8 cellular contexts compared by ENCODE assay signal in the genomic region with DNA sequence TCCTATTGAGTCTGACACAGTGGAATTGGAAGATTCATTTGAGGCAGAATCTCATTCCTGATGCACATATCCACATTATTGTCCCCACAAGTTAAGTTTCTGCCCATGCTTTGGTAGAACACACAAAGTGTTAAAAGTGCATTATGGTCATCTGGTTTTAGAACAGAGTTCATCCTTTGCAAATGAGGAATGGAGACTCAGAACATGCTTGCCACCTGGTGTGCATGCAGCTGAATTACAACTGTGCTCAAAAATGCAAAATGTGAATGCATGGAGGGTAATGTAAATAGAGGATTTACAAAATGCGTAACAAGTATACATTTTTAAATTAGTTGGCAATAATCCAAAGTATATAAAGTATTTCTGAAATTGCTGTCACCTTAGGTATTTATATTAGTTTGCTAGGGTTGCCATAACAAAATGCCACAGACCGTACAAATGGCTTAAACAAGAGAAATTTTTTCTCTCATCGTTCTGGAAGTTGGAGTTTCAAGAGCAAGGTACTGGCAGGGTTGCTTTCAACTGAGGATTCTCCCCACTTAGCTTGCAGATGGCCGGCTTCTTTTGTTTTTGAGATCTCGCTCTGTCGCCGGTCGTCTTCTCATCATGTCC.
DNase-seq lines count a peak whose midpoint lies in the region; ATAC-seq and TF ChIP-seq lines count a peak whose summit lies in the region.

No MANE protein-coding gene starts in this region.

- no peak overlapping the region for H3K27ac Mint-ChIP-seq in MCF 10A (ENCODE audit: low read depth, unreplicated experiment)
- no peak overlapping the region for H3K27ac Mint-ChIP-seq in activated T-helper 17 cell treated with anti-CD3 and anti-CD28 coated beads, Interleukin-2, amount 50 U/mL, for 72 hours

- H3K27me3 ChIP-seq in heart right ventricle = peaks cover 0 to 11% (median 4%) of the 10 kb centered on the region in 7 donors

- no peak overlapping the region for H3K4me3 ChIP-seq in heart right ventricle

- no peaks in the 10 kb centered on the region for H3K27me3 Mint-ChIP-seq in MCF 10A (ENCODE audit: insufficient read depth, unreplicated experiment)
- H3K27me3 Mint-ChIP-seq in activated T-helper 17 cell treated with anti-CD3 and anti-CD28 coated beads, Interleukin-2, amount 50 U/mL, for 72 hours = no peaks in the 10 kb centered on the region

- intact Hi-C loops in heart right ventricle (cut with DNase I) (loop anchor here in 2 of 10 donors (2.0 to 10.0 kb wide), 2 partner anchors 1087 to 1091 kb away; a partner anchor contains a TSS), left cardiac atrium (cut with DNase I) (no loop called here), MCF 10A (cut with micrococcal nuclease) (loop anchor here (1.0 to 5.0 kb wide), 2 partner anchors 193 to 1089 kb away; no protein-coding TSS in a partner anchor)

- no peak overlapping the region for H3K4me3 Mint-ChIP-seq in MCF 10A (ENCODE audit: unreplicated experiment)
- no peak overlapping the region for H3K4me3 Mint-ChIP-seq in activated T-helper 17 cell treated with anti-CD3 and anti-CD28 coated beads, Interleukin-2, amount 50 U/mL, for 72 hours

- no peaks in the 10 kb centered on the region for H3K9me3 ChIP-seq in heart right ventricle

- POLR2A ChIA-PET in MCF 10A (lab: Yijun Ruan, JAX) = interaction anchor here (0.9 to 3.0 kb wide), 2 partner anchors 23 to 1090 kb away, joined by 3 to 20 read pairs; no protein-coding TSS in a partner anchor

- TF ChIP-seq CTCF in heart right ventricle (IDR thresholded peaks at IDR 0.05) = peak in 8 of 9 donors; percentile 16 to 61 (median 52)
- TF ChIP-seq CTCF in MCF 10A (IDR thresholded peaks at IDR 0.05; ENCODE audit: unreplicated experiment) = peak; percentile 80

- CTCF ChIA-PET in MCF 10A (lab: Yijun Ruan, JAX) = interaction anchor here (0.7 to 5.0 kb wide), 26 partner anchors 10 to 1727 kb away, joined by 3 to 111 read pairs (median 4); a partner anchor contains a TSS

- H3K9me3 Mint-ChIP-seq in MCF 10A (ENCODE audit: unreplicated experiment) = no peaks in the 10 kb centered on the region
- H3K9me3 Mint-ChIP-seq in activated T-helper 17 cell treated with anti-CD3 and anti-CD28 coated beads, Interleukin-2, amount 50 U/mL, for 72 hours = no peaks in the 10 kb centered on the region

- 65 to 70% methylated on average over 8 of the region's 8 CpGs for WGBS in heart right ventricle, 2 donors

- H3K36me3 Mint-ChIP-seq in MCF 10A (ENCODE audit: insufficient read depth, unreplicated experiment) = no peaks in the 10 kb centered on the region
- H3K36me3 Mint-ChIP-seq in activated T-helper 17 cell treated with anti-CD3 and anti-CD28 coated beads, Interleukin-2, amount 50 U/mL, for 72 hours (ENCODE audit: low read depth) = no peaks in the 10 kb centered on the region

- H3K36me3 ChIP-seq in heart right ventricle = no peaks in the 10 kb centered on the region

- ATAC-seq in heart right ventricle (no peak), left cardiac atrium (no peak), HG02642 (IDR thresholded peaks at IDR 0.05; ENCODE audit: poor library complexity, unreplicated experiment) (peak; percentile 67)
- no peak for ATAC-seq in activated T-helper 17 cell treated with anti-CD3 and anti-CD28 coated beads, Interleukin-2, amount 50 U/mL, for 72 hours (replicated peaks)

- H3K4me1 Mint-ChIP-seq in MCF 10A (ENCODE audit: insufficient read depth, unreplicated experiment) = peaks cover 7% of the 10 kb centered on the region
- H3K4me1 Mint-ChIP-seq in activated T-helper 17 cell treated with anti-CD3 and anti-CD28 coated beads, Interleukin-2, amount 50 U/mL, for 72 hours = no peaks in the 10 kb centered on the region

- no peak overlapping the region for H3K27ac ChIP-seq in heart right ventricle

- no peak for DNase-seq in heart right ventricle
- DNase-seq in left cardiac atrium = no peak
- peak; percentile 49 for DNase-seq in NCI-H2171 (lab: John Stamatoyannopoulos, UW)
- DNase-seq in MCF 10A (ENCODE audit: unreplicated experiment) = peak; percentile 51
- DNase-seq in medulla oblongata (ENCODE audit: extremely low spot score) = peak; percentile 44
- no peak for DNase-seq in NCI-H2107 (lab: John Stamatoyannopoulos, UW)

- BruUV-seq in MCF 10A (replicated peaks; lab: Mats Ljungman, UMichigan) = no TSS peak

- no peaks in the 10 kb centered on the region for H3K4me1 ChIP-seq in heart right ventricle

Comparison
In these comparisons a context has a peak if more than half of its experiments do, and no peak if none do; other contexts are left out.
1. DNase-seq: peak in NCI-H2171 (single experiment), MCF 10A (single experiment) and medulla oblongata (single experiment); none in heart right ventricle (0 of 2), left cardiac atrium (single experiment) and NCI-H2107 (single experiment).